ENCODE assay signal across 8 cellular contexts in genomic region chr5:17189381-17190036, GRCh38. TPM values are rescaled to one million over a fixed set of nuclear protein-coding genes. Genes with fewer than 3 reads are reported as not detected.
DNase-seq lines count a peak whose midpoint lies in the region; ATAC-seq and TF ChIP-seq lines count a peak whose summit lies in the region.

No MANE protein-coding gene starts in this region.

- TF ChIP-seq CTCF in HCT116 (IDR thresholded peaks at IDR 0.05 in 2 of 3, conservative IDR thresholded peaks at IDR 0.05 in 1 of 3; ENCODE audit: borderline replicate concordance in 1 of 3, insufficient read depth in 1 of 3, low read depth in 2 of 3, low read length in 2 of 3) (peak; percentile 74 to 98 (median 81)), adrenal gland (IDR thresholded peaks at IDR 0.05) (peak; percentile 42 to 82 (median 70))

- POLR2A ChIA-PET in HCT116 (lab: Charles Lee), result interaction anchor here (0.8 to 1.4 kb wide), 2 partner anchors 253 to 398 kb away, joined by 3 to 4 read pairs; partner anchors contain the start of gene MYO10

- no peak overlapping the region for H3K27ac Mint-ChIP-seq in stimulated activated memory B cell treated with anti-CD40 and anti-IgM and Interleukin-4, amounts not matched to agents 10 μg/mL and 1 μg/mL and 100 μg/mL, for 72 hours

- no peaks in the 10 kb centered on the region for H3K36me3 ChIP-seq in HCT116 (ENCODE audit: control insufficient read depth in 1 of 2, insufficient read depth in 2 of 2, low read length in 2 of 2)
- H3K36me3 ChIP-seq in adrenal gland (replicated peaks in 1 of 2), result no peaks in the 10 kb centered on the region

- no TSS peak for BruUV-seq in HCT116 (replicated peaks; lab: Mats Ljungman, UMichigan)

- H3K4me1 Mint-ChIP-seq in stimulated activated memory B cell treated with anti-CD40 and anti-IgM and Interleukin-4, amounts not matched to agents 10 μg/mL and 1 μg/mL and 100 μg/mL, for 72 hours, result peaks cover 7% of the 10 kb centered on the region

- peak; percentile 82 for TF ChIP-seq RAD21 in HCT116 (IDR thresholded peaks at IDR 0.05; ENCODE audit: low read depth)

- no peaks in the 10 kb centered on the region for H3K9me3 ChIP-seq in HCT116 (ENCODE audit: control insufficient read depth in 1 of 2, insufficient read depth in 1 of 2, low read depth in 1 of 2, low read length in 2 of 2)
- no peaks in the 10 kb centered on the region for H3K9me3 ChIP-seq in adrenal gland (replicated peaks in 1 of 3)

- H3K9ac ChIP-seq in HCT116 (ENCODE audit: low read length), result no peak overlapping the region

- H3K4me1 ChIP-seq in HCT116 (ENCODE audit: control insufficient read depth in 1 of 2, insufficient read depth in 2 of 2, low read length in 2 of 2) (peaks cover 4 to 14% of the 10 kb centered on the region in 2 experiments), adrenal gland (replicated peaks in 1 of 2) (peaks cover 7 to 9% of the 10 kb centered on the region in 2 donors)

- no peaks in the 10 kb centered on the region for H3K36me3 Mint-ChIP-seq in stimulated activated memory B cell treated with anti-CD40 and anti-IgM and Interleukin-4, amounts not matched to agents 10 μg/mL and 1 μg/mL and 100 μg/mL, for 72 hours

- ATAC-seq in HCT116, result peak; percentile 88
- no peak for ATAC-seq in stimulated activated memory B cell treated with anti-CD40 and anti-IgM and Interleukin-4, amounts not matched to agents 10 μg/mL and 1 μg/mL and 100 μg/mL, for 72 hours

- no peaks in the 10 kb centered on the region for H3K9me3 Mint-ChIP-seq in stimulated activated memory B cell treated with anti-CD40 and anti-IgM and Interleukin-4, amounts not matched to agents 10 μg/mL and 1 μg/mL and 100 μg/mL, for 72 hours

- H3K9me2 ChIP-seq in HCT116 (ENCODE audit: insufficient read depth), result no peaks in the 10 kb centered on the region

- intact Hi-C loops in HCT116 (cut with micrococcal nuclease) (loop anchor here (1.0 to 2.0 kb wide), 4 partner anchors 255 to 509 kb away; no protein-coding TSS in a partner anchor), adrenal gland (cut with DNase I) (loop anchor here in 1 of 2 donors (5.0 kb wide), 1 partner anchor 397 kb away; no protein-coding TSS in a partner anchor)

- WGBS in adrenal gland, 4 donors, result 27 to 34% (median 31%) methylated on average over 13 of the region's 13 CpGs

- no peaks in the 10 kb centered on the region for H3K27me3 ChIP-seq in HCT116 (ENCODE audit: insufficient read depth, low read length)
- no peaks in the 10 kb centered on the region for H3K27me3 ChIP-seq in adrenal gland

- H3K4me3 ChIP-seq in HCT116 (replicated peaks in 1 of 2; ENCODE audit: low read depth in 1 of 2, low read length in 2 of 2) (peak overlapping the region in 1 of 2 experiments; percentile 30; a peak in 2 of 4 replicates), adrenal gland (no peak overlapping the region)

- H4K20me1 ChIP-seq in HCT116 (ENCODE audit: insufficient read depth), result no peaks in the 10 kb centered on the region

- peak; percentile 46 for DNase-seq in GDM1 (lab: John Stamatoyannopoulos, UW)
- peak; percentile 85 for DNase-seq in HCT116 (ENCODE audit: low read depth, low spot score)
- peak; percentile 59 for DNase-seq in NCI-H1105 (lab: John Stamatoyannopoulos, UW)
- DNase-seq in SKM-1 treated with dmso at 0.1 percent for 144 hours (lab: John Stamatoyannopoulos, UW; ENCODE audit: unreplicated experiment), result peak; percentile 66
- DNase-seq in adrenal gland, result peak; percentile 39 to 86 (median 71)
- peak in 41 of 51 donors; percentile 1 to 72 (median 28) for DNase-seq in hypothalamus (lab: John Stamatoyannopoulos, UW)
- peak; percentile 84 for DNase-seq in smooth muscle cell of the brain vasculature (ENCODE audit: low read depth, low spot score)

- H3K27ac ChIP-seq in HCT116 (ENCODE audit: low read depth, low read length), result no peak overlapping the region
- peak overlapping the region in 1 of 5 donors; percentile 37 for H3K27ac ChIP-seq in adrenal gland

- peak overlapping the region; percentile 62 for H3K4me2 ChIP-seq in HCT116 (ENCODE audit: low read length)

- no peaks in the 10 kb centered on the region for H3K79me2 ChIP-seq in HCT116 (ENCODE audit: insufficient read depth, low read length)

- CTCF ChIA-PET in HCT116 (lab: Charles Lee), result interaction anchor here (0.6 to 3.8 kb wide), 30 partner anchors 9 to 729 kb away, joined by 3 to 39 read pairs (median 4); partner anchors contain the start of gene MYO10

- peak overlapping the region; percentile 50 for H2AFZ ChIP-seq in HCT116 (ENCODE audit: low read depth, low read length, poor library complexity, severe bottlenecking)

- TF ChIP-seq POLR2A in HCT116 (IDR thresholded peaks at IDR 0.05; ENCODE audit: borderline replicate concordance, extremely low read depth, insufficient read depth, insufficient read length) (no peak), adrenal gland (IDR thresholded peaks at IDR 0.05) (no peak)

- no peaks in the 10 kb centered on the region for H3K27me3 Mint-ChIP-seq in stimulated activated memory B cell treated with anti-CD40 and anti-IgM and Interleukin-4, amounts not matched to agents 10 μg/mL and 1 μg/mL and 100 μg/mL, for 72 hours

- RAD21 ChIA-PET in HCT116 (lab: Charles Lee; ENCODE audit: low non-redundant PET in 1 of 2, low total read pairs in 2 of 2, uncharacterized antibody in 2 of 2, unreplicated experiment in 2 of 2), result interaction anchor here (1.3 to 1.6 kb wide), 3 partner anchors 395 to 500 kb away, joined by 4 to 5 read pairs (median 5); no protein-coding TSS in a partner anchor

- no peak overlapping the region for H3K4me3 Mint-ChIP-seq in stimulated activated memory B cell treated with anti-CD40 and anti-IgM and Interleukin-4, amounts not matched to agents 10 μg/mL and 1 μg/mL and 100 μg/mL, for 72 hours

TF ChIP-seq in HCT116, 20 proteins besides CTCF, POLR2A, EP300 and RAD21:
- TF ChIP-seq REST (IDR thresholded peaks at IDR 0.05; ENCODE audit: low read depth) (no peak), CEBPB (IDR thresholded peaks at IDR 0.05; ENCODE audit: low read depth) (no peak), EZH2phosphoT487 (IDR thresholded peaks at IDR 0.05; ENCODE audit: borderline replicate concordance) (no peak), CBX3 (IDR thresholded peaks at IDR 0.05; ENCODE audit: low read depth) (no peak), MAX (IDR thresholded peaks at IDR 0.05) (no peak), ZNF274 (IDR thresholded peaks at IDR 0.05; ENCODE audit: low read depth, low read length) (no peak), POLR2AphosphoS5 (IDR thresholded peaks at IDR 0.05; ENCODE audit: low read depth, low read length) (no peak), YY1 (IDR thresholded peaks at IDR 0.05; ENCODE audit: extremely low read depth, insufficient replicate concordance, low read depth, low read length) (no peak), EZH2 (IDR thresholded peaks at IDR 0.05) (no peak), SIN3A (IDR thresholded peaks at IDR 0.05; ENCODE audit: low read depth) (no peak), JUND (IDR thresholded peaks at IDR 0.05) (no peak)

RNA-seq across cellular contexts. Expression of gene BASP1, which starts 27.9 kb away (rescaled TPM):
- 0.34 TPM for total RNA-seq in HCT116 (2021; ENCODE audit: unreplicated experiment)
- polyA plus RNA-seq in HCT116 (2012), result 0.06 TPM in 1 of 2 replicates, not detected in the other
- 10 to 100 TPM in 5 of 8 donors, 1 to 10 TPM in 3; 7.0 to 24.9 (median 11.7) TPM for total RNA-seq in adrenal gland
- 10 to 100 TPM in 2 of 3 donors, 1 to 10 TPM in 1; 9.3 to 13.5 (median 13.0) TPM for polyA plus RNA-seq in adrenal gland

Comparison
In these comparisons a context has a peak if more than half of its experiments do, and no peak if none do; other contexts are left out.
1. DNase-seq: peak in every context shown above with its lines; median percentile 85 in HCT116; 84 in smooth muscle cell of the brain vasculature; 71 in adrenal gland; 66 in SKM-1 treated with dmso at 0.1 percent for 144 hours; 59 in NCI-H1105; 46 in GDM1; 28 in hypothalamus.